ENCODE assay signal across 16 cellular contexts in genomic region chr12:132248439-132249157, GRCh38.
A peak's percentile ranks its signal among the peaks of the same experiment; 100 is the strongest.
DNase-seq lines count a peak whose midpoint lies in the region; ATAC-seq and TF ChIP-seq lines count a peak whose summit lies in the region.
"Had no signal": no experiment of that assay in that cellular context is flagged by ENCODE, and none has a peak within 500 bp of the region (broad histone marks: within the 10 kb centered on the region; RNA-seq: fewer than 3 reads in every experiment).

No MANE protein-coding gene starts in this region.

- no peak for ATAC-seq in lower lobe of right lung

- no peaks in the 10 kb centered on the region for H3K36me3 ChIP-seq in lower lobe of right lung
- H3K36me3 ChIP-seq in esophagus muscularis mucosa: no peaks in the 10 kb centered on the region
- H3K36me3 ChIP-seq: sigmoid colon, transverse colon had no signal

- H3K9me3 ChIP-seq in lower lobe of right lung (no peaks in the 10 kb centered on the region), esophagus muscularis mucosa (no peaks in the 10 kb centered on the region)
- H3K9me3 ChIP-seq: sigmoid colon, transverse colon had no signal

- H3K27ac ChIP-seq in lower lobe of right lung: no peak overlapping the region
- no peak overlapping the region for H3K27ac ChIP-seq in esophagus muscularis mucosa (replicated peaks in 1 of 4)
- H3K27ac ChIP-seq: sigmoid colon, transverse colon had no signal

- H3K4me1 ChIP-seq in lower lobe of right lung (no peaks in the 10 kb centered on the region), esophagus muscularis mucosa (no peaks in the 10 kb centered on the region)
- H3K4me1 ChIP-seq: sigmoid colon, transverse colon had no signal

- WGBS in esophagus muscularis mucosa: 60% methylated on average over 16 of the region's 16 CpGs

- TF ChIP-seq POLR2A in esophagus muscularis mucosa (IDR thresholded peaks at IDR 0.05; ENCODE audit: low read depth): no peak

- TF ChIP-seq CTCF in lower lobe of right lung (IDR thresholded peaks at IDR 0.05): no peak
- no peak for TF ChIP-seq CTCF in esophagus muscularis mucosa (IDR thresholded peaks at IDR 0.05)

- no peak overlapping the region for H3K4me3 ChIP-seq in lower lobe of right lung
- H3K4me3 ChIP-seq in esophagus muscularis mucosa: no peak overlapping the region
- H3K4me3 ChIP-seq: lung, sigmoid colon, transverse colon had no signal

- no peak for TF ChIP-seq EP300 in esophagus muscularis mucosa (IDR thresholded peaks at IDR 0.05)

- intact Hi-C loops in lower lobe of right lung (cut with DNase I): no loop called here
- intact Hi-C loops in esophagus muscularis mucosa (cut with DNase I): no loop called here

- in situ Hi-C loops in KBM-7 (cut with MboI; ENCODE audit: low pct_unique_long_range_greater_than_20kb, low sequenced_read_pairs): no loop called here

- H3K27me3 ChIP-seq in lower lobe of right lung (ENCODE audit: low read depth): peaks cover 4% of the 10 kb centered on the region
- peaks cover 0 to 47% (median 0%) of the 10 kb centered on the region in 4 donors for H3K27me3 ChIP-seq in esophagus muscularis mucosa
- H3K27me3 ChIP-seq: sigmoid colon, transverse colon had no signal

- DNase-seq in AG20443 (ENCODE audit: low spot score): peak; percentile 42
- peak; percentile 28 for DNase-seq in HT1080 (ENCODE audit: low read depth)
- DNase-seq in amniotic epithelial cell (ENCODE audit: low read depth): peak; percentile 71
- peak; percentile 11 for DNase-seq in lower lobe of right lung
- no peak for DNase-seq in medulla oblongata (ENCODE audit: extremely low spot score)
- DNase-seq in esophagus muscularis mucosa (ENCODE audit: extremely low spot score): no peak
- DNase-seq in KBM-7: no peak
- DNase-seq in DMS79 treated with DMSO at 0.1 percent for 48 hours (lab: John Stamatoyannopoulos, UW): no peak
- DNase-seq: activated B cell treated with CpG ODN at 0.5 μM for 24 hours; activated CD8-positive, alpha-beta memory T cell treated with anti-CD3 and anti-CD28 coated beads for 24 hours; NCI-H187 treated with DMSO at 0.1 percent for 48 hours; NCI-H524 treated with DMSO at 0.1 percent for 48 hours; sigmoid colon; T-helper 1 cell; transverse colon had no signal

Comparison
In these comparisons a context has a peak if more than half of its experiments do, and no peak if none do; other contexts are left out.
1. DNase-seq: peak in AG20443 (single experiment), HT1080 (single experiment), amniotic epithelial cell (single experiment) and lower lobe of right lung (single experiment); none in medulla oblongata (single experiment), esophagus muscularis mucosa (single experiment), KBM-7 (single experiment) and DMS79 treated with DMSO at 0.1 percent for 48 hours (single experiment).